In the genomic region with DNA sequence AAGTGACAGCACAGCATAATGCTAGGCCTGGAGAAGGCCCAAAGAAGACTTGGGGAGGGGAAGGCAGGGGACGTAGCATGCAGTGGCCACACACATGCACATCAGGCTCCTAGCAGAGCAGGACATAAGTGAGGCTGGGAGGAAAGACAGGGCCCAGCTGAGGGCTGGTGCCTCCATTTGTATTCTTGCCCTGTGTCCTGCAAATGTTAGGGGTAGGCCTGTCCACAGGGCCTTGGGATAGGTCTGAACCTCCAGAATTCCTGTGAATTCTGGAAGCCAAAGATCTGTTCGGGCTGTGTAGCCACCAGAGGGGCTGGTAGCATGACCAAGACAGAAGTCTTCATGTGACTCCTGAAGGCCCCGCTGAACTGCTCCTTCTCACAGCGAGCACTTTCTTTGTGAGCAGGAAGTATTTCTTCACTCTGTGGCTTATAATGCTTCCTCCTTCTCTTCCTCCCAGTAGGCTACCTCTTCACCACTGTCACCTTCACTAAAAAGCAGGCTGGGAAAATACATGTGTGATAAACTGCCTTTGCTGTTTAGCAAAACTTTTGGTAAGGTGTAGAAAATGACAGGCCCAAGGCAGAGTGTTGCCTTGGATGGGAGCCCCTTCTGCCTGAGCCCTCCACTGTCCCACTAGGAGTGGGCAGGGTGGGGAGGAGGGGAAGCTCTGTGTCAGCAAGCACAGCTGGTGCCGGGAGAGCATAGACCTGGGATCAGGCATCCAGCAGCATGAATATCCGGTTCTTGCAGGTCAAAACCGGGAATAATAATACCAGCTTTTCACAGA, we compare ENCODE assay signal across 17 cellular contexts. TPM values are rescaled to one million over a fixed set of nuclear protein-coding genes. Genes with fewer than 3 reads are reported as not detected.
A peak's percentile ranks its signal among the peaks of the same experiment; 100 is the strongest.
DNase-seq lines count a peak whose midpoint lies in the region; ATAC-seq, FAIRE-seq and TF ChIP-seq lines count a peak whose summit lies in the region.
"Had no signal": no experiment of that assay in that cellular context is flagged by ENCODE, and none has a peak within 500 bp of the region (broad histone marks: within the 10 kb centered on the region; RNA-seq: fewer than 3 reads in every experiment).

No MANE protein-coding gene starts in this region.

- CTCF ChIA-PET in HepG2 (lab: Yijun Ruan, JAX; ENCODE audit: low intra/inter-chr PET ratio, low total read pairs): no interaction called here

- no peaks in the 10 kb centered on the region for H3K79me2 ChIP-seq in HepG2 (ENCODE audit: insufficient read depth, low read length)

- BruUV-seq in HepG2 (replicated peaks; lab: Mats Ljungman, UMichigan): no TSS peak

- POLR2A ChIA-PET in HepG2 (lab: Yijun Ruan, JAX): no interaction called here

- H3K9ac ChIP-seq in HepG2 (ENCODE audit: insufficient read depth, low read depth, low read length): no peak overlapping the region

- in situ Hi-C loops in HepG2 (cut with HindIII; ENCODE audit: extremely low pct_ligation_motif_present, low pct_unique_long_range_greater_than_20kb): no loop called here

- H4K20me1 ChIP-seq in HepG2 (ENCODE audit: insufficient read depth, low read length): no peaks in the 10 kb centered on the region

- H3K4me3 ChIP-seq in right lobe of liver (no peak overlapping the region), HepG2 (replicated peaks in 1 of 3; ENCODE audit: insufficient read depth in 1 of 3, low read depth in 2 of 3, low read length in 3 of 3) (no peak overlapping the region)
- H3K4me3 ChIP-seq in effector memory CD4-positive, alpha-beta T cell (ENCODE audit: insufficient read depth, low read depth, low read length, poor library complexity, severe bottlenecking): no peak overlapping the region

- TF ChIP-seq RAD21 in HepG2 (CRISPR knock-in tag; IDR thresholded peaks at IDR 0.05): no peak

- FAIRE-seq in HepG2 (lab: Jason Lieb, UNC): no peak
- FAIRE-seq: frontal cortex, G401.6, GM18507, islet of Langerhans had no signal

- H3K36me3 ChIP-seq in right lobe of liver (no peaks in the 10 kb centered on the region), HepG2 (replicated peaks in 1 of 2; ENCODE audit: control insufficient read depth in 1 of 2, insufficient read depth in 2 of 2, low read length in 2 of 2) (no peaks in the 10 kb centered on the region)
- no peaks in the 10 kb centered on the region for H3K36me3 ChIP-seq in effector memory CD4-positive, alpha-beta T cell (ENCODE audit: control insufficient read depth, insufficient read depth, low read length)

- WGBS in right lobe of liver (ENCODE audit: insufficient coverage, low coverage, low lambda C conversion rate, missing lambda C conversion rate): 60% methylated on average over 5 of the region's 7 CpGs
- 47% methylated on average over 5 of the region's 7 CpGs for WGBS in HepG2 (ENCODE audit: low lambda C conversion rate)

- no peak for TF ChIP-seq POLR2A in right lobe of liver (IDR thresholded peaks at IDR 0.05)
- TF ChIP-seq POLR2A in HepG2 (IDR thresholded peaks at IDR 0.05; ENCODE audit: insufficient read depth in 1 of 2, low read depth in 2 of 2, low read length in 2 of 2): no peak

- H3K27me3 ChIP-seq in right lobe of liver: no peaks in the 10 kb centered on the region
- 0 out of 5 replicates have a peak, but pooled peaks cover 0 to 4% of the 10 kb centered on the region in 2 experiments for H3K27me3 ChIP-seq in HepG2 (ENCODE audit: control insufficient read depth in 1 of 2, insufficient read depth in 2 of 2, low read length in 2 of 2)
- H3K27me3 ChIP-seq in effector memory CD4-positive, alpha-beta T cell (replicated peaks; ENCODE audit: control insufficient read depth, insufficient read depth, low read length, poor library complexity, severe bottlenecking): no peaks in the 10 kb centered on the region

- no peak for TF ChIP-seq EP300 in HepG2 (IDR thresholded peaks at IDR 0.05; ENCODE audit: low read depth in 2 of 2, low read length in 2 of 2)
- no peak for TF ChIP-seq EP300 in HepG2 (CRISPR knock-in tag; IDR thresholded peaks at IDR 0.05; ENCODE audit: borderline replicate concordance)

- intact Hi-C loops in right lobe of liver (cut with DNase I): no loop called here
- intact Hi-C loops in HepG2 (cut with micrococcal nuclease; ENCODE audit: unreplicated experiment): no loop called here
- intact Hi-C loops in cardiac septum (cut with DNase I): no loop called here

- DNase-seq in right lobe of liver (no peak), HepG2 (ENCODE audit: low spot score) (no peak), SIG-M5 (lab: John Stamatoyannopoulos, UW) (peak; percentile 22), cardiac septum (ENCODE audit: low spot score) (peak; percentile 78), DMS79 (lab: John Stamatoyannopoulos, UW) (no peak), NCI-H146 (lab: John Stamatoyannopoulos, UW) (no peak)
- no peak for DNase-seq in effector memory CD4-positive, alpha-beta T cell
- DNase-seq: effector CD8-positive, alpha-beta T cell; stimulated activated CD4-positive, alpha-beta T cell treated with anti-CD3 and anti-CD28 coated beads, Interleukin-4, amount 100 ng/mL, for 1 hour had no signal

- ATAC-seq in right lobe of liver (peak in 3 of 4 donors; percentile 8 to 22 (median 20)), HepG2 (no peak), HG03280 (IDR thresholded peaks at IDR 0.05; ENCODE audit: unreplicated experiment) (no peak)
- ATAC-seq: stimulated activated memory B cell treated with anti-CD40 and anti-IgM and Interleukin-4, amounts not matched to agents 10 μg/mL and 1 μg/mL and 100 μg/mL, for 72 hours had no signal

- no peak overlapping the region for H2AFZ ChIP-seq in HepG2 (ENCODE audit: low read length)

- H3K9me3 ChIP-seq in right lobe of liver: no peaks in the 10 kb centered on the region
- no peaks in the 10 kb centered on the region for H3K9me3 ChIP-seq in HepG2 (ENCODE audit: low read length)
- no peaks in the 10 kb centered on the region for H3K9me3 ChIP-seq in effector memory CD4-positive, alpha-beta T cell (ENCODE audit: control insufficient read depth, low read length)

- no peak for TF ChIP-seq CTCF in right lobe of liver (IDR thresholded peaks at IDR 0.05)
- no peak for TF ChIP-seq CTCF in HepG2 (CRISPR knock-in tag; IDR thresholded peaks at IDR 0.05)

- H3K27ac ChIP-seq in right lobe of liver (no peak overlapping the region), HepG2 (ENCODE audit: extremely low read length, insufficient read depth, low read length) (no peak overlapping the region)
- no peak overlapping the region for H3K27ac ChIP-seq in effector memory CD4-positive, alpha-beta T cell (ENCODE audit: insufficient read depth, low read length, poor library complexity, severe bottlenecking)

- H3K4me1 ChIP-seq in right lobe of liver: peaks cover 0 to 30% (median 12%) of the 10 kb centered on the region in 4 donors
- no peaks in the 10 kb centered on the region for H3K4me1 ChIP-seq in HepG2 (ENCODE audit: insufficient read depth, low read length)
- peaks cover 14% of the 10 kb centered on the region for H3K4me1 ChIP-seq in effector memory CD4-positive, alpha-beta T cell (ENCODE audit: control insufficient read depth, insufficient read depth, low read length, poor library complexity, severe bottlenecking)

- no peak overlapping the region for H3K4me2 ChIP-seq in HepG2 (ENCODE audit: low read depth, low read length)

TF ChIP-seq in HepG2, 621 proteins besides CTCF, POLR2A, EP300 and RAD21 (continues in another document):
- no peak for TF ChIP-seq TRIM24 (CRISPR knock-in tag; IDR thresholded peaks at IDR 0.05)
- TF ChIP-seq, protein P1, sequence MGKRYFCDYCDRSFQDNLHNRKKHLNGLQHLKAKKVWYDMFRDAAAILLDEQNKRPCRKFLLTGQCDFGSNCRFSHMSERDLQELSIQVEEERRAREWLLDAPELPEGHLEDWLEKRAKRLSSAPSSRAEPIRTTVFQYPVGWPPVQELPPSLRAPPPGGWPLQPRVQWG (CRISPR knock-in tag; IDR thresholded peaks at IDR 0.05; ENCODE audit: borderline replicate concordance, low read depth): no peak
- no peak for TF ChIP-seq BRCA1 (CRISPR knock-in tag; IDR thresholded peaks at IDR 0.05)
- TF ChIP-seq DNMT3B (CRISPR knock-in tag; conservative IDR thresholded peaks at IDR 0.05): no peak
- TF ChIP-seq, protein P2, sequence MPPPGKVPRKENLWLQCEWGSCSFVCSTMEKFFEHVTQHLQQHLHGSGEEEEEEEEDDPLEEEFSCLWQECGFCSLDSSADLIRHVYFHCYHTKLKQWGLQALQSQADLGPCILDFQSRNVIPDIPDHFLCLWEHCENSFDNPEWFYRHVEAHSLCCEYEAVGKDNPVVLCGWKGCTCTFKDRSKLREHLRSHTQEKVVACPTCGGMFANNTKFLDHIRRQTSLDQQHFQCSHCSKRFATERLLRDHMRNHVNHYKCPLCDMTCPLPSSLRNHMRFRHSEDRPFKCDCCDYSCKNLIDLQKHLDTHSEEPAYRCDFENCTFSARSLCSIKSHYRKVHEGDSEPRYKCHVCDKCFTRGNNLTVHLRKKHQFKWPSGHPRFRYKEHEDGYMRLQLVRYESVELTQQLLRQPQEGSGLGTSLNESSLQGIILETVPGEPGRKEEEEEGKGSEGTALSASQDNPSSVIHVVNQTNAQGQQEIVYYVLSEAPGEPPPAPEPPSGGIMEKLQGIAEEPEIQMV (CRISPR knock-in tag; IDR thresholded peaks at IDR 0.05; ENCODE audit: low read depth): no peak
- TF ChIP-seq ATF1 (CRISPR knock-in tag; IDR thresholded peaks at IDR 0.05): no peak
- TF ChIP-seq ZNF782 (CRISPR knock-in tag; IDR thresholded peaks at IDR 0.05; ENCODE audit: borderline replicate concordance): no peak

RNA-seq across cellular contexts. Expression of a gene that starts 8.4 kb away (rescaled TPM):
- total RNA-seq in right lobe of liver (not detected), HepG2 (2016; rRNA removed; fragmentation: Illumina TruSeq; extraction: Trizol) (not detected in 2 replicates), cardiac septum (0.24 TPM)
- total RNA-seq in HepG2 (2016; cell fraction: cytosol; rRNA removed; fragmentation: Illumina TruSeq; extraction: Trizol; ENCODE audit: low read depth): not detected in 2 replicates
- not detected in 2 replicates for total RNA-seq in HepG2 (2016; cell fraction: insoluble cytoplasmic fraction; rRNA removed; fragmentation: Illumina TruSeq; extraction: Trizol)
- total RNA-seq in HepG2 (2016; cell fraction: membrane; rRNA removed; fragmentation: Illumina TruSeq; extraction: Trizol): not detected in 2 replicates
- total RNA-seq in HepG2 (2016; cell fraction: nucleus; rRNA removed; fragmentation: Illumina TruSeq; extraction: Trizol): not detected in 2 replicates
- polyA plus RNA-seq in HepG2 (2011; rRNA removed): not detected in 2 replicates
- not detected in 2 replicates for polyA plus RNA-seq in HepG2 (2011; cell fraction: cytosol; rRNA removed)
- polyA plus RNA-seq in HepG2 (2011; cell fraction: nucleus; rRNA removed): not detected in 2 replicates
- polyA plus RNA-seq in HepG2 (2012): not detected in 2 replicates
- not detected in 2 replicates for polyA plus RNA-seq in HepG2 (2016; cell fraction: cytosol; fragmentation: Illumina TruSeq; extraction: Trizol; ENCODE audit: low read depth)
- not detected in 2 replicates for polyA plus RNA-seq in HepG2 (2016; cell fraction: insoluble cytoplasmic fraction; fragmentation: Illumina TruSeq; extraction: Trizol; ENCODE audit: low read depth)
- not detected in 2 replicates for polyA plus RNA-seq in HepG2 (2016; cell fraction: membrane; fragmentation: Illumina TruSeq; extraction: Trizol; ENCODE audit: low read depth)
- not detected in 2 replicates for polyA plus RNA-seq in HepG2 (2016; cell fraction: nucleus; fragmentation: Illumina TruSeq; extraction: Trizol; ENCODE audit: insufficient read depth, low read depth)
- polyA minus RNA-seq in HepG2 (2011; rRNA and poly(A)+ RNA removed; ENCODE audit: low replicate concordance): 0.28 TPM in 1 of 2 replicates, not detected in the other
- not detected in 2 replicates for polyA minus RNA-seq in HepG2 (2011; cell fraction: cytosol; rRNA and poly(A)+ RNA removed)
- polyA minus RNA-seq in HepG2 (2011; cell fraction: nucleus; rRNA and poly(A)+ RNA removed): not detected in 2 replicates
- total RNA-seq: LHCN-M2 had no signal
- polyA plus RNA-seq: BJ had no signal

Comparison
In these comparisons a context has a peak if more than half of its experiments do, and no peak if none do; other contexts are left out.
1. ATAC-seq: peak in right lobe of liver (3 of 4); none in HepG2 (single experiment) and HG03280 (single experiment).
2. DNase-seq: peak in SIG-M5 (single experiment) and cardiac septum (single experiment); none in right lobe of liver (0 of 3), HepG2 (single experiment), DMS79 (single experiment), effector memory CD4-positive, alpha-beta T cell (0 of 3) and NCI-H146 (single experiment).